ENCODE assay signal across 1 cellular context in genomic region chr1:54949971-54950360, GRCh38.
TF ChIP-seq lines count a peak whose summit lies in the region.

No MANE protein-coding gene starts in this region.

TF ChIP-seq in GM23338, 12 proteins besides CTCF, POLR2A, EP300 and RAD21 (continued from another document):
- TF ChIP-seq ZNF462 (CRISPR knock-in tag; IDR thresholded peaks at IDR 0.05) (no peak), STAT1 (IDR thresholded peaks at IDR 0.05; ENCODE audit: unreplicated experiment) (no peak), NANOG (IDR thresholded peaks at IDR 0.05; ENCODE audit: borderline replicate concordance) (no peak), ETS1 (IDR thresholded peaks at IDR 0.05) (no peak), JUNB (IDR thresholded peaks at IDR 0.05; ENCODE audit: unreplicated experiment) (no peak)
